ENCODE assay signal across 20 cellular contexts in the genomic region with DNA sequence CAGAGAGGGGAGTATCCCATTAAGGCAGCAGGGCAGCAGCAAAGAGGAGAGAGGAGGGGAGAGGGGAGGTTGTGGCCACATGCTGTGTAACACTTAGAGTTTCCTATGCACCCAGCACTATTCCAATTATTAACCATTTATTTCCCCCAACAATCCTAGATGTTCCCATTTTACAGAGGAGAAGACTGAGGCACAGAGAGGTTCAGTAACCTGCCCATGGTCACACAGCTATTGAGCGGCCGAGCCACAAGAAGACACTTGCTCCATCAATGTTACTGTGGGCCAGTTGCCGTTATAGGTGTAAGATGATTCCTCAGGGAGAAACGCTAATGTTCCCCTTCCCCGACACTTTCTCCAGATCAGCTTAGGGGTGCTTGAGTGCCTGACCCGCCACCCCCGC.
"Had no signal": no experiment of that assay in that cellular context is flagged by ENCODE, and none has a peak within 500 bp of the region (broad histone marks: within the 10 kb centered on the region; RNA-seq: fewer than 3 reads in every experiment).

No MANE protein-coding gene starts in this region.

- H3K9me3 Mint-ChIP-seq: activated CD4-positive, alpha-beta T cell treated with anti-CD3 and anti-CD28 coated beads, Interleukin-2, amount 10 ng/mL, durations not matched to agents 24 days and 14 days; activated naive CD4-positive, alpha-beta T cell treated with anti-CD3 and anti-CD28 coated beads, Interleukin-2, amount 10 ng/mL, durations not matched to agents 7 days and 5 days; activated naive CD8-positive, alpha-beta T cell treated with anti-CD3 and anti-CD28 coated beads, Interleukin-2, amount 50 U/mL, for 24 hours; activated T-cell treated with anti-CD3 and anti-CD28 coated beads, Interleukin-2, amount 50 U/mL, for 4 hours; immature natural killer cell; neural progenitor cell; T-helper 1 cell treated with Interleukin-12 subunit alpha and Interleukin-12 subunit beta and Interleukin-4 antibody, amounts not matched to agents 30 μg/mL and 1 μg/mL, for 36 hours had no signal

- H3K4me1 Mint-ChIP-seq: activated CD4-positive, alpha-beta T cell treated with anti-CD3 and anti-CD28 coated beads, Interleukin-2, amount 10 ng/mL, durations not matched to agents 24 days and 14 days; neural progenitor cell had no signal

- H3K4me2 ChIP-seq: neural progenitor cell had no signal

- H3K9me3 ChIP-seq: left ventricle myocardium inferior, psoas muscle, upper lobe of left lung had no signal

- FAIRE-seq: bronchial epithelial cell had no signal

- H3K27ac Mint-ChIP-seq: activated CD4-positive, alpha-beta T cell treated with anti-CD3 and anti-CD28 coated beads, Interleukin-2, amount 10 ng/mL, durations not matched to agents 24 days and 14 days; activated CD8-positive, alpha-beta T cell treated with anti-CD3 and anti-CD28 coated beads, Interleukin-2, amount 10 ng/mL, durations not matched to agents 7 days and 5 days; activated naive CD4-positive, alpha-beta T cell treated with anti-CD3 and anti-CD28 coated beads, Interleukin-2, amount 10 ng/mL, durations not matched to agents 7 days and 5 days; activated naive CD8-positive, alpha-beta T cell treated with anti-CD3 and anti-CD28 coated beads, Interleukin-2, amount 50 U/mL, for 24 hours; T-helper 1 cell treated with Interleukin-12 subunit alpha and Interleukin-12 subunit beta and Interleukin-4 antibody, amounts not matched to agents 30 μg/mL and 1 μg/mL, for 36 hours had no signal

- H3K27me3 Mint-ChIP-seq: activated CD4-positive, alpha-beta T cell treated with anti-CD3 and anti-CD28 coated beads, Interleukin-2, amount 10 ng/mL, durations not matched to agents 24 days and 14 days; naive B cell; stimulated activated naive B cell treated with anti-CD40 and anti-IgM and Interleukin-4, amounts not matched to agents 10 μg/mL and 1 μg/mL and 100 μg/mL, for 72 hours had no signal

- H3K27me3 ChIP-seq: neural progenitor cell, upper lobe of left lung had no signal

- H3K4me3 Mint-ChIP-seq: activated CD4-positive, alpha-beta T cell treated with anti-CD3 and anti-CD28 coated beads, Interleukin-2, amount 10 ng/mL, durations not matched to agents 24 days and 14 days; activated CD8-positive, alpha-beta T cell treated with anti-CD3 and anti-CD28 coated beads, Interleukin-2, amount 10 ng/mL, durations not matched to agents 7 days and 5 days; activated naive CD4-positive, alpha-beta T cell treated with anti-CD3 and anti-CD28 coated beads, Interleukin-2, amount 10 ng/mL, durations not matched to agents 7 days and 5 days; activated naive CD8-positive, alpha-beta T cell treated with anti-CD3 and anti-CD28 coated beads, Interleukin-2, amount 50 U/mL, for 24 hours; activated T-cell treated with anti-CD3 and anti-CD28 coated beads, Interleukin-2, amount 50 U/mL, for 4 hours; immature natural killer cell; neural progenitor cell; stimulated activated naive B cell treated with anti-CD40 and anti-IgM and Interleukin-4, amounts not matched to agents 10 μg/mL and 1 μg/mL and 100 μg/mL, for 72 hours; T-helper 1 cell treated with Interleukin-12 subunit alpha and Interleukin-12 subunit beta and Interleukin-4 antibody, amounts not matched to agents 30 μg/mL and 1 μg/mL, for 36 hours had no signal

- H3K9ac ChIP-seq: neural progenitor cell had no signal

- H3K36me3 ChIP-seq: left ventricle myocardium inferior, neural progenitor cell, upper lobe of left lung had no signal

- H3K4me3 ChIP-seq: neural progenitor cell, upper lobe of left lung had no signal

- H3K36me3 Mint-ChIP-seq: activated naive CD4-positive, alpha-beta T cell treated with anti-CD3 and anti-CD28 coated beads, Interleukin-2, amount 10 ng/mL, durations not matched to agents 7 days and 5 days; immature natural killer cell; naive B cell; neural progenitor cell; stimulated activated naive B cell treated with anti-CD40 and anti-IgM and Interleukin-4, amounts not matched to agents 10 μg/mL and 1 μg/mL and 100 μg/mL, for 72 hours had no signal

- H2AFZ ChIP-seq: neural progenitor cell had no signal

- DNase-seq: activated CD4-positive, alpha-beta T cell treated with anti-CD3 and anti-CD28 coated beads, Interleukin-2, amount 10 ng/mL, durations not matched to agents 24 days and 14 days; activated CD8-positive, alpha-beta memory T cell treated with anti-CD3 and anti-CD28 coated beads, Interleukin-2, amount 50 U/mL, for 4 hours; activated CD8-positive, alpha-beta T cell treated with anti-CD3 and anti-CD28 coated beads, Interleukin-2, amount 10 ng/mL, durations not matched to agents 7 days and 5 days; activated effector memory CD4-positive, alpha-beta T cell treated with Interleukin-2 at 50 U/mL for 16 hours; activated naive CD4-positive, alpha-beta T cell treated with anti-CD3 and anti-CD28 coated beads, Interleukin-2, amount 10 ng/mL, durations not matched to agents 7 days and 5 days; activated naive CD8-positive, alpha-beta T cell treated with anti-CD3 and anti-CD28 coated beads, Interleukin-2, amount 50 U/mL, for 24 hours; activated T-cell treated with anti-CD3 and anti-CD28 coated beads, Interleukin-2, amount 50 U/mL, for 4 hours; aorta; effector CD4-positive, alpha-beta T cell; immature natural killer cell; kidney glomerular epithelial cell; left ventricle myocardium inferior; naive B cell; psoas muscle; stimulated activated CD4-positive, alpha-beta T cell treated with anti-CD3 and anti-CD28 coated beads, Interleukin-4, amount 100 ng/mL, for 4 hours; stimulated activated naive B cell treated with anti-CD40 and anti-IgM and Interleukin-4, amounts not matched to agents 10 μg/mL and 1 μg/mL and 100 μg/mL, for 72 hours had no signal

- ATAC-seq: activated CD8-positive, alpha-beta T cell treated with anti-CD3 and anti-CD28 coated beads, Interleukin-2, amount 10 ng/mL, durations not matched to agents 7 days and 5 days; activated naive CD8-positive, alpha-beta T cell treated with anti-CD3 and anti-CD28 coated beads, Interleukin-2, amount 50 U/mL, for 24 hours; activated T-cell treated with anti-CD3 and anti-CD28 coated beads, Interleukin-2, amount 50 U/mL, for 4 hours; stimulated activated naive B cell treated with anti-CD40 and anti-IgM and Interleukin-4, amounts not matched to agents 10 μg/mL and 1 μg/mL and 100 μg/mL, for 72 hours had no signal
